In genomic region chr4:118745357-118745756, GRCh38 we compare ENCODE assay signal across 17 cellular contexts.
A peak's percentile ranks its signal among the peaks of the same experiment; 100 is the strongest.
DNase-seq lines count a peak whose midpoint lies in the region; ATAC-seq and TF ChIP-seq lines count a peak whose summit lies in the region.
"Had no signal": no experiment of that assay in that cellular context is flagged by ENCODE, and none has a peak within 500 bp of the region (broad histone marks: within the 10 kb centered on the region; RNA-seq: fewer than 3 reads in every experiment).

No MANE protein-coding gene starts in this region.

- H3K4me3 Mint-ChIP-seq in activated CD8-positive, alpha-beta T cell treated with anti-CD3 and anti-CD28 coated beads for 36 hours = no peak overlapping the region
- H3K4me3 Mint-ChIP-seq: activated naive CD4-positive, alpha-beta T cell treated with anti-CD3 and anti-CD28 coated beads, Interleukin-2, amount 10 ng/mL, durations not matched to agents 7 days and 5 days; endodermal cell had no signal

- no peaks in the 10 kb centered on the region for H3K27me3 Mint-ChIP-seq in activated CD8-positive, alpha-beta T cell treated with anti-CD3 and anti-CD28 coated beads for 36 hours
- H3K27me3 Mint-ChIP-seq: activated naive CD4-positive, alpha-beta T cell treated with anti-CD3 and anti-CD28 coated beads, Interleukin-2, amount 10 ng/mL, durations not matched to agents 7 days and 5 days had no signal

- 77% methylated on average over 3 of the region's 3 CpGs for WGBS in esophagus muscularis mucosa

- DNase-seq in cardiac muscle cell (ENCODE audit: low read depth in 1 of 2, low spot score in 1 of 2) (peak in 1 of 2 donors; percentile 75), left cardiac atrium (no peak), esophagus muscularis mucosa (ENCODE audit: extremely low spot score) (no peak), osteoblast (ENCODE audit: insufficient read length, low spot score, missing footprints) (no peak), thoracic aorta (ENCODE audit: low spot score) (no peak)
- DNase-seq in activated effector memory CD4-positive, alpha-beta T cell treated with Interleukin-2 at 50 U/mL for 16 hours = no peak
- DNase-seq in activated CD8-positive, alpha-beta T cell treated with anti-CD3 and anti-CD28 coated beads for 36 hours = no peak
- DNase-seq: activated CD4-positive, alpha-beta T cell treated with anti-CD3 and anti-CD28 coated beads, Interleukin-2, amount 50 U/mL, for 4 hours; activated naive CD4-positive, alpha-beta T cell treated with anti-CD3 and anti-CD28 coated beads, Interleukin-2, amount 10 ng/mL, durations not matched to agents 7 days and 5 days; C1 segment of cervical spinal cord; endodermal cell; foreskin keratinocyte; left colon; NCI-H1105 treated with DMSO at 0.1 percent for 48 hours; NCI-H2081 treated with DMSO at 0.1 percent for 48 hours; SHP77 treated with DMSO at 0.1 percent for 48 hours had no signal

- CTCF ChIA-PET in activated CD8-positive, alpha-beta T cell treated with anti-CD3 and anti-CD28 coated beads for 36 hours (lab: Charles Lee) = interaction anchor here (1.1 to 1.2 kb wide), 2 partner anchors 11 to 119 kb away, joined by 3 read pairs; no protein-coding TSS in a partner anchor

- no peak overlapping the region for H2AFZ ChIP-seq in osteoblast (ENCODE audit: low read length)

- H3K4me3 ChIP-seq in cardiac muscle cell = no peak overlapping the region
- no peak overlapping the region for H3K4me3 ChIP-seq in esophagus muscularis mucosa
- no peak overlapping the region for H3K4me3 ChIP-seq in osteoblast (ENCODE audit: insufficient read depth, low read length)
- H3K4me3 ChIP-seq in thoracic aorta = no peak overlapping the region

- H3K9me3 ChIP-seq in cardiac muscle cell (ENCODE audit: low read depth) (no peaks in the 10 kb centered on the region), esophagus muscularis mucosa (no peaks in the 10 kb centered on the region), osteoblast (ENCODE audit: low read depth, low read length) (no peaks in the 10 kb centered on the region), thoracic aorta (no peaks in the 10 kb centered on the region)

- no peaks in the 10 kb centered on the region for H3K9me3 Mint-ChIP-seq in activated CD8-positive, alpha-beta T cell treated with anti-CD3 and anti-CD28 coated beads for 36 hours
- H3K9me3 Mint-ChIP-seq: activated naive CD4-positive, alpha-beta T cell treated with anti-CD3 and anti-CD28 coated beads, Interleukin-2, amount 10 ng/mL, durations not matched to agents 7 days and 5 days; endodermal cell had no signal

- no peak overlapping the region for H3K4me2 ChIP-seq in osteoblast (ENCODE audit: insufficient read depth, low read length)

- H3K79me2 ChIP-seq in osteoblast (ENCODE audit: insufficient read depth, low read length) = peaks cover 45% of the 10 kb centered on the region

- H4K20me1 ChIP-seq in osteoblast (ENCODE audit: insufficient read depth, low read length) = no peaks in the 10 kb centered on the region

- no peak overlapping the region for H3K27ac Mint-ChIP-seq in activated CD8-positive, alpha-beta T cell treated with anti-CD3 and anti-CD28 coated beads for 36 hours
- H3K27ac Mint-ChIP-seq: endodermal cell had no signal

- intact Hi-C loops in left cardiac atrium (cut with DNase I) = no loop called here
- intact Hi-C loops in esophagus muscularis mucosa (cut with DNase I) = loop anchor here (10.0 kb wide), 1 partner anchor 139 kb away; the partner anchor contains the start of gene SYNPO2
- intact Hi-C loops in activated CD8-positive, alpha-beta T cell treated with anti-CD3 and anti-CD28 coated beads for 36 hours (cut with micrococcal nuclease) = no loop called here

- peaks cover 13% of the 10 kb centered on the region for H3K36me3 Mint-ChIP-seq in activated CD8-positive, alpha-beta T cell treated with anti-CD3 and anti-CD28 coated beads for 36 hours (ENCODE audit: low read depth)

- H3K36me3 ChIP-seq in cardiac muscle cell = peaks cover 8% of the 10 kb centered on the region
- H3K36me3 ChIP-seq in esophagus muscularis mucosa = peaks cover 0 to 31% (median 10%) of the 10 kb centered on the region in 4 donors
- peaks cover 89% of the 10 kb centered on the region for H3K36me3 ChIP-seq in osteoblast (ENCODE audit: insufficient read depth, low read length)
- peaks cover 3% of the 10 kb centered on the region for H3K36me3 ChIP-seq in thoracic aorta

- POLR2A ChIA-PET in activated CD8-positive, alpha-beta T cell treated with anti-CD3 and anti-CD28 coated beads for 36 hours (lab: Charles Lee) = no interaction called here

- TF ChIP-seq POLR2A in esophagus muscularis mucosa (IDR thresholded peaks at IDR 0.05; ENCODE audit: low read depth) = no peak

- no peaks in the 10 kb centered on the region for H3K27me3 ChIP-seq in cardiac muscle cell
- H3K27me3 ChIP-seq in esophagus muscularis mucosa = no peaks in the 10 kb centered on the region
- H3K27me3 ChIP-seq in osteoblast (ENCODE audit: insufficient read depth, low read length) = no peaks in the 10 kb centered on the region
- H3K27me3 ChIP-seq in thoracic aorta (replicated peaks; ENCODE audit: insufficient read depth) = no peaks in the 10 kb centered on the region
- H3K27me3 ChIP-seq: foreskin keratinocyte had no signal

- TF ChIP-seq EP300 in esophagus muscularis mucosa (IDR thresholded peaks at IDR 0.05) = no peak

- TF ChIP-seq CTCF in cardiac muscle cell (IDR thresholded peaks at IDR 0.05; ENCODE audit: low read depth, low read length) = no peak
- TF ChIP-seq CTCF in esophagus muscularis mucosa (IDR thresholded peaks at IDR 0.05) = no peak
- no peak for TF ChIP-seq CTCF in osteoblast (IDR thresholded peaks at IDR 0.05; ENCODE audit: extremely low read depth, low read depth, low read length)
- TF ChIP-seq CTCF in thoracic aorta (IDR thresholded peaks at IDR 0.05) = no peak
- TF ChIP-seq CTCF in activated CD8-positive, alpha-beta T cell treated with anti-CD3 and anti-CD28 coated beads for 36 hours (IDR thresholded peaks at IDR 0.05) = no peak

- peaks cover 28% of the 10 kb centered on the region for H3K4me1 ChIP-seq in cardiac muscle cell (ENCODE audit: low read depth)
- H3K4me1 ChIP-seq in esophagus muscularis mucosa = peaks cover 27 to 82% (median 74%) of the 10 kb centered on the region in 4 donors
- H3K4me1 ChIP-seq in osteoblast (ENCODE audit: insufficient read depth, low read length) = peaks cover 20% of the 10 kb centered on the region
- H3K4me1 ChIP-seq in thoracic aorta (ENCODE audit: control insufficient read depth in 1 of 2, low read depth in 2 of 2) = peaks cover 11 to 59% of the 10 kb centered on the region in 2 donors
- H3K4me1 ChIP-seq: foreskin keratinocyte had no signal

- ATAC-seq in left cardiac atrium = no peak
- ATAC-seq in thoracic aorta (ENCODE audit: insufficient number of reproducible peaks, low FRiP score, low read depth) = no peak
- no peak for ATAC-seq in HG03457 (IDR thresholded peaks at IDR 0.05; ENCODE audit: unreplicated experiment)
- ATAC-seq in activated CD8-positive, alpha-beta T cell treated with anti-CD3 and anti-CD28 coated beads for 36 hours = no peak
- ATAC-seq: foreskin keratinocyte, left colon had no signal

- peak overlapping the region; percentile 59 for H3K27ac ChIP-seq in cardiac muscle cell
- H3K27ac ChIP-seq in esophagus muscularis mucosa (replicated peaks in 1 of 4) = peak overlapping the region; percentile 76 to 87 (median 84)
- H3K27ac ChIP-seq in osteoblast (ENCODE audit: low read depth, low read length) = peak overlapping the region; percentile 40
- peak overlapping the region; percentile 46 to 77 for H3K27ac ChIP-seq in thoracic aorta
- H3K27ac ChIP-seq: foreskin keratinocyte had no signal

- H3K4me1 Mint-ChIP-seq in activated CD8-positive, alpha-beta T cell treated with anti-CD3 and anti-CD28 coated beads for 36 hours (ENCODE audit: low read depth) = no peaks in the 10 kb centered on the region
- H3K4me1 Mint-ChIP-seq: activated naive CD4-positive, alpha-beta T cell treated with anti-CD3 and anti-CD28 coated beads, Interleukin-2, amount 10 ng/mL, durations not matched to agents 7 days and 5 days; endodermal cell had no signal
